15 cellular contexts compared by ENCODE assay signal in the genomic region with DNA sequence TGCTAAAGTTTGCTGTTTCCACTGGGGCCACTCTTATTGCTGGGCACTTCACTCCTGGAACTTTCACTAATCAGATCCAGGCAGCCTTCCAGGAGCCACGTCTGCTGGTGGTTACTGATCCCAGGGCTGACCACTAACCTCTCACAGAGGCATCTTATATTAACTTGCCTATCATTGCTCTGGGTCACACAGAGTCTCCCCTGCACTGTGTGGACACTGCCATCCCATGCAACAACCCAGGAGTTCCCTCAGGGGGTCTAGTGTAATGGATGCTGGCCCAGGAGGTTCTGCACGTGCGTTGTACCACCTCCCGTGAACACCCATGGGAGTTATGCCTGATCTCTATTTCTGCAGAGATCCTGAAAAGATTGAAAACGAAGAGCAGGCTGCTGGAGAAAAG. TPM values are rescaled to one million over a fixed set of nuclear protein-coding genes. Genes with fewer than 3 reads are reported as not detected.
DNase-seq lines count a peak whose midpoint lies in the region; ATAC-seq and TF ChIP-seq lines count a peak whose summit lies in the region.
"Had no signal": no experiment of that assay in that cellular context is flagged by ENCODE, and none has a peak within 500 bp of the region (broad histone marks: within the 10 kb centered on the region; RNA-seq: fewer than 3 reads in every experiment).

No MANE protein-coding gene starts in this region.

- WGBS in IMR-90 (ENCODE audit: extremely low coverage in 2 of 2, insufficient read length in 1 of 2), 2 experiments, result 60% methylated on average over 4 of the region's 5 CpGs; no CpG with 5 or more reads in 1 of the 2 experiments

- DNase-seq in GM23338 (ENCODE audit: low spot score) (no peak), IMR-90 (no peak), fibroblast of mammary gland (ENCODE audit: low read depth) (peak; percentile 20), hepatic stellate cell (ENCODE audit: low spot score) (no peak), GOT3 (lab: John Stamatoyannopoulos, UW) (no peak), progenitor cell of endocrine pancreas (ENCODE audit: low spot score, unreplicated experiment) (no peak)
- DNase-seq: BE2C; C1 segment of cervical spinal cord; Caco-2; CD4-positive, CD25-positive, alpha-beta regulatory T cell; DMS79; GDM1; H7; KG1 had no signal

- no peak overlapping the region for H4K8ac ChIP-seq in IMR-90 (ENCODE audit: low read depth in 2 of 2, low read length in 2 of 2)

- no peaks in the 10 kb centered on the region for H3K27me3 ChIP-seq in GM23338 (ENCODE audit: insufficient read depth)
- peaks cover 79% of the 10 kb centered on the region for H3K27me3 ChIP-seq in IMR-90 (ENCODE audit: control insufficient read depth, insufficient read depth, low read length)

- no peaks in the 10 kb centered on the region for H3F3A ChIP-seq in GM23338 (replicated peaks; ENCODE audit: low read depth)

- BruUV-seq in IMR-90 (replicated peaks; lab: Mats Ljungman, UMichigan), result no TSS peak

- H2AK9ac ChIP-seq in IMR-90 (replicated peaks; ENCODE audit: low read depth, low read length, poor library complexity), result peak overlapping the region; percentile 29

- intact Hi-C loops in IMR-90 (cut with micrococcal nuclease), result loop anchor here (5.0 to 10.0 kb wide), 2 partner anchors 78 to 1404 kb away; no protein-coding TSS in a partner anchor

- dilution Hi-C loops in IMR-90 (cut with HindIII; ENCODE audit: low sequenced_read_pairs, unreplicated experiment), result no loop called here

- no peak for TF ChIP-seq POLR2A in IMR-90 (IDR thresholded peaks at IDR 0.05; ENCODE audit: low read depth, low read length)

- CTCF ChIA-PET in IMR-90 (lab: Yijun Ruan, JAX), result no interaction called here

- H2BK120ac ChIP-seq in IMR-90 (ENCODE audit: low read depth, low read length), result no peak overlapping the region

- H3K4me3 ChIP-seq in GM23338, result peak overlapping the region; percentile 54; the same call in 1 of the 2 replicates
- H3K4me3 ChIP-seq in IMR-90 (ENCODE audit: insufficient read depth, low read depth, low read length), result no peak overlapping the region
- no peak overlapping the region for H3K4me3 ChIP-seq in fibroblast of mammary gland (ENCODE audit: control insufficient read depth, low read depth, low read length)

- no peaks in the 10 kb centered on the region; the same call in 2 of the 3 replicates for H3K36me3 Mint-ChIP-seq in GM23338 (ENCODE audit: low read depth)
- H3K36me3 Mint-ChIP-seq in nephron (ENCODE audit: low read depth), result no peaks in the 10 kb centered on the region
- no peaks in the 10 kb centered on the region for H3K36me3 Mint-ChIP-seq in progenitor cell of endocrine pancreas (ENCODE audit: insufficient read depth)
- H3K36me3 Mint-ChIP-seq: CD4-positive, CD25-positive, alpha-beta regulatory T cell had no signal

- no peak overlapping the region for H2BK5ac ChIP-seq in IMR-90 (ENCODE audit: low read depth, low read length, poor library complexity, severe bottlenecking)

- peaks cover 27% of the 10 kb centered on the region for H3K79me2 ChIP-seq in GM23338 (replicated peaks; ENCODE audit: insufficient read depth)

- no peak overlapping the region for H3K4me3 Mint-ChIP-seq in GM23338
- H3K4me3 Mint-ChIP-seq in nephron, result peak overlapping the region in 2 of 3 experiments; percentile 27 to 82
- H3K4me3 Mint-ChIP-seq in progenitor cell of endocrine pancreas (ENCODE audit: low read depth), result no peak overlapping the region

- no peak overlapping the region for H3K4ac ChIP-seq in IMR-90 (ENCODE audit: low read depth, low read length)

- no peak overlapping the region for H4K91ac ChIP-seq in IMR-90 (ENCODE audit: insufficient read depth, low read depth, low read length)

- no peak overlapping the region for H2AK5ac ChIP-seq in IMR-90 (ENCODE audit: low read depth, low read length)

- no peaks in the 10 kb centered on the region for H3K79me1 ChIP-seq in IMR-90 (ENCODE audit: low read depth in 1 of 2, low read length in 2 of 2)

- H3K9me2 ChIP-seq in GM23338 (ENCODE audit: insufficient read depth), result no peaks in the 10 kb centered on the region

- TF ChIP-seq CTCF in GM23338 (conservative IDR thresholded peaks at IDR 0.05; ENCODE audit: low read depth in 2 of 2), result no peak
- no peak for TF ChIP-seq CTCF in IMR-90 (conservative IDR thresholded peaks at IDR 0.05; ENCODE audit: low read depth, low read length)
- no peak for TF ChIP-seq CTCF in fibroblast of mammary gland (conservative IDR thresholded peaks at IDR 0.05; ENCODE audit: control insufficient read depth, insufficient read depth, low read depth, low read length)
- no peak for TF ChIP-seq CTCF in nephron (IDR thresholded peaks at IDR 0.05; ENCODE audit: unreplicated experiment in 3 of 3)
- TF ChIP-seq CTCF in progenitor cell of endocrine pancreas (IDR thresholded peaks at IDR 0.05; ENCODE audit: unreplicated experiment), result no peak

- no peak for ATAC-seq in GM23338
- no peak for ATAC-seq in IMR-90 (ENCODE audit: low read depth)

- H3K27ac ChIP-seq in GM23338 (ENCODE audit: low read depth) (0 out of 2 replicates have a peak overlapping the region, but pooled peaks have one; percentile 19), IMR-90 (ENCODE audit: insufficient read depth, low read length) (no peak overlapping the region)

- no peaks in the 10 kb centered on the region for H3K9me3 ChIP-seq in IMR-90 (ENCODE audit: control insufficient read depth, insufficient read depth, low read length)
- H3K9me3 ChIP-seq: BE2C, Caco-2 had no signal

- H3K9me3 Mint-ChIP-seq in GM23338 (no peaks in the 10 kb centered on the region; the same call in 1 of the 3 replicates), nephron (peaks cover 13% of the 10 kb centered on the region), progenitor cell of endocrine pancreas (ENCODE audit: low read depth) (no peaks in the 10 kb centered on the region)

- H2AFZ ChIP-seq in GM23338 (no peak overlapping the region), IMR-90 (replicated peaks; ENCODE audit: low read length, poor library complexity) (no peak overlapping the region)

- H3K4me1 ChIP-seq in GM23338 (ENCODE audit: insufficient read depth) (peaks cover 30% of the 10 kb centered on the region), IMR-90 (ENCODE audit: control insufficient read depth, insufficient read depth, low read length) (no peaks in the 10 kb centered on the region)
- H3K4me1 ChIP-seq: BE2C, Caco-2 had no signal

- no peak overlapping the region for H2BK20ac ChIP-seq in IMR-90 (ENCODE audit: low read depth, low read length)

- H2BK15ac ChIP-seq in IMR-90 (ENCODE audit: low read depth, low read length), result no peak overlapping the region

- POLR2A ChIA-PET in IMR-90 (lab: Charles Lee; ENCODE audit: unreplicated experiment), result no interaction called here

- TF ChIP-seq RAD21 in IMR-90 (IDR thresholded peaks at IDR 0.05; ENCODE audit: low read length), result no peak

- no peak overlapping the region for H3K23ac ChIP-seq in IMR-90 (ENCODE audit: low read depth, low read length)

- H3K27me3 Mint-ChIP-seq in GM23338 (ENCODE audit: insufficient read depth, low read depth, poor library complexity) (peaks cover 27% of the 10 kb centered on the region), nephron (ENCODE audit: low read depth) (peaks cover 66% of the 10 kb centered on the region), progenitor cell of endocrine pancreas (peaks cover 42% of the 10 kb centered on the region)

- H3K9me1 ChIP-seq in IMR-90 (ENCODE audit: insufficient read depth, low read length), result 0 out of 2 replicates have a peak, but pooled peaks cover 3% of the 10 kb centered on the region

- H4K5ac ChIP-seq in IMR-90 (ENCODE audit: low read depth, low read length), result no peak overlapping the region

- H3K18ac ChIP-seq in IMR-90 (ENCODE audit: low read depth, low read length), result no peak overlapping the region

- no peak overlapping the region for H3K27ac Mint-ChIP-seq in GM23338
- no peak overlapping the region for H3K27ac Mint-ChIP-seq in nephron
- H3K27ac Mint-ChIP-seq in progenitor cell of endocrine pancreas, result no peak overlapping the region
- H3K27ac Mint-ChIP-seq: CD4-positive, CD25-positive, alpha-beta regulatory T cell had no signal

- H3K4me2 ChIP-seq in GM23338, result peak overlapping the region; percentile 75
- no peak overlapping the region for H3K4me2 ChIP-seq in IMR-90 (ENCODE audit: low read depth, low read length)

- no peak overlapping the region for H3K56ac ChIP-seq in IMR-90 (ENCODE audit: extremely low read depth, insufficient read depth, low read length)

- H4K20me1 ChIP-seq in GM23338 (replicated peaks; ENCODE audit: insufficient read depth), result no peaks in the 10 kb centered on the region
- no peaks in the 10 kb centered on the region for H4K20me1 ChIP-seq in IMR-90 (ENCODE audit: insufficient read depth, low read length)

- in situ Hi-C loops in IMR-90 (cut with MboI; ENCODE audit: low sequenced_read_pairs), result no loop called here

- H3K4me1 Mint-ChIP-seq in GM23338 (peaks cover 54% of the 10 kb centered on the region), nephron (peaks cover 32% of the 10 kb centered on the region), progenitor cell of endocrine pancreas (ENCODE audit: low read depth) (peaks cover 14% of the 10 kb centered on the region)

- H3K9ac ChIP-seq in IMR-90 (ENCODE audit: low read depth, low read length), result no peak overlapping the region

- H3K14ac ChIP-seq in IMR-90 (replicated peaks; ENCODE audit: low read depth, low read length), result no peak overlapping the region

- H3K36me3 ChIP-seq in GM23338 (ENCODE audit: insufficient read depth) (no peaks in the 10 kb centered on the region), IMR-90 (ENCODE audit: control insufficient read depth, insufficient read depth, low read length) (no peaks in the 10 kb centered on the region)
- H3K36me3 ChIP-seq: BE2C had no signal

TF ChIP-seq in GM23338, 12 proteins besides CTCF, POLR2A, EP300 and RAD21:
- no peak for TF ChIP-seq ZNF331 (CRISPR knock-in tag; IDR thresholded peaks at IDR 0.05; ENCODE audit: low read depth)
- no peak for TF ChIP-seq JUNB (IDR thresholded peaks at IDR 0.05; ENCODE audit: unreplicated experiment)
TF ChIP-seq in GM23338: peak in this region for 0.

TF ChIP-seq in IMR-90, 13 proteins besides CTCF, POLR2A, EP300 and RAD21 (continues in another document):
- TF ChIP-seq MXI1 (IDR thresholded peaks at IDR 0.05; ENCODE audit: borderline replicate concordance, low read depth, low read length) (no peak), CEBPB (IDR thresholded peaks at IDR 0.05; ENCODE audit: low read depth, low read length) (no peak), FOS (IDR thresholded peaks at IDR 0.05; ENCODE audit: low read depth, low read length) (no peak), MAZ (IDR thresholded peaks at IDR 0.05; ENCODE audit: borderline replicate concordance, low read depth, low read length) (no peak), RFX5 (IDR thresholded peaks at IDR 0.05; ENCODE audit: low read depth, low read length) (no peak), SMC3 (IDR thresholded peaks at IDR 0.05; ENCODE audit: low read depth, low read length) (no peak)

RNA-seq across cellular contexts. Expression of gene IQSEC2, which starts 41.8 kb away (rescaled TPM):
- 81.6 and 92.2 TPM in 2 replicates for total RNA-seq in GM23338 (2014; rRNA removed; shearing (Covaris generic))
- 10.7 and 12.3 TPM in 2 replicates for polyA plus RNA-seq in GM23338 (2016; fragmentation: Nextera tagmentation; extraction: Ambion mirVana)
- 2.5 and 3.9 TPM in 2 replicates for total RNA-seq in IMR-90 (2012; rRNA removed)
- 11.4 and 13.0 TPM in 2 replicates for polyA plus RNA-seq in IMR-90 (2012; rRNA removed)
- polyA plus RNA-seq in IMR-90 (2012; cell fraction: cytosol; rRNA removed), result 11.5 and 14.2 TPM in 2 replicates
- 17.3 and 23.1 TPM in 2 replicates for polyA plus RNA-seq in IMR-90 (2012; cell fraction: nucleus; rRNA removed; ENCODE audit: low replicate concordance)
- 15.1 and 18.1 TPM in 2 replicates for total RNA-seq in progenitor cell of endocrine pancreas

Comparison
In these comparisons a context has a peak if more than half of its experiments do, and no peak if none do; other contexts are left out.
1. H3K4me3 Mint-ChIP-seq: peak in nephron (2 of 3); none in GM23338 (single experiment) and progenitor cell of endocrine pancreas (single experiment).